8 cellular contexts compared by ENCODE assay signal in the genomic region with DNA sequence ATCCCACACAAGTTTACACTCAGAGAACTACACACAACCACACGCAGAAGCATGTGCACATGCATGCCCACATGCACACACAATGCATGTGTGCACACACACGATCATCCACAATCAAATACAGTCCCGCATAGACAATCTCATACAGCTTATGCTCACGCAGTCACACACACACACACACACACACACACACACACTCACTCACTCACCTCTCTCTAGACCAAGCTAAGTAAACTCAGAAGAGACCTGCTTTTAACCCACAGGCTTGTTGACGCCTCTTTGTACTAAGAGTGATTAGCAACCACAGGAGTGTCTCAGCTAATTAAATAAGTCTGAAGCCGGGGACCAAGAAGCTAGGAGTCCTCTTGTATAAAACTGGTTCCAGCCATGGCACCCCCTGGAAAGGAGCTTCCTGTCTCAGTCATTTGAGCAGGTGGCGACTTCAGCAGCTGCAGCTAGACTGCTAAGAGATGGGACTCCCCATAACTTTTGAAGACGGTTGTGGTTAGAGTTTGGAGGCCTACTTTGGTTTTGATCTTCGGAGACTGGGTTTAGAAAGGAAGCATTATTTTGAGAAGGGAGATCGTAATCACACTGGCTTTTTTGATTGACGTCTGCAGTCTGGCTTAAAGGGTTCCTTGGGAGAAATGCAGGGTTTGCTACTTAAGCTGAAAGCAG.
DNase-seq lines count a peak whose midpoint lies in the region; ATAC-seq and TF ChIP-seq lines count a peak whose summit lies in the region.

No MANE protein-coding gene starts in this region.

- H3K4me3 ChIP-seq in HEK293 (ENCODE audit: low read depth, low read length) (no peak overlapping the region), suprapubic skin (no peak overlapping the region), right cardiac atrium (ENCODE audit: low read length) (no peak overlapping the region)

- intact Hi-C loops in right cardiac atrium (cut with DNase I) = no loop called here

- CTCF ChIA-PET in HEK293 (lab: Yijun Ruan, JAX) = no interaction called here

- TF ChIP-seq CTCF in GM13977 (IDR thresholded peaks at IDR 0.05; ENCODE audit: extremely low read depth, insufficient read depth, missing control alignments) (no peak), HEK293 (tag by site-specific recombination; IDR thresholded peaks at IDR 0.05) (no peak), suprapubic skin (IDR thresholded peaks at IDR 0.05) (no peak)

- peak; percentile 66 for DNase-seq in GM13977 (ENCODE audit: low spot score)
- peak; percentile 27 for DNase-seq in NCI-H510A (lab: John Stamatoyannopoulos, UW)
- peak; percentile 35 to 39 for DNase-seq in activated T-helper 1 cell treated with anti-CD3 and anti-CD28 coated beads, Interleukin-2, amount 50 U/mL, for 16 hours (ENCODE audit: low read depth in 1 of 2, low spot score in 1 of 2)
- DNase-seq in stimulated activated CD4-positive, alpha-beta T cell treated with anti-CD3 and anti-CD28 coated beads, Interleukin-1b, Interleukin-23, amount 100 ng/mL, for 1 hour (ENCODE audit: low read depth in 2 of 2) = peak; percentile 5 to 25
- DNase-seq in SK-N-DZ (ENCODE audit: low spot score) = no peak
- no peak for DNase-seq in suprapubic skin (ENCODE audit: low spot score in 2 of 2)
- DNase-seq in right cardiac atrium = no peak

- H3K36me3 ChIP-seq in HEK293 (ENCODE audit: control insufficient read depth in 2 of 2, insufficient read depth in 1 of 2, low read length in 2 of 2) (no peaks in the 10 kb centered on the region), suprapubic skin (no peaks in the 10 kb centered on the region)

- H3K27me3 ChIP-seq in suprapubic skin (no peaks in the 10 kb centered on the region), right cardiac atrium (ENCODE audit: control insufficient read depth, insufficient read depth) (no peaks in the 10 kb centered on the region)

- TF ChIP-seq POLR2A in suprapubic skin (IDR thresholded peaks at IDR 0.05) = no peak

- no peak for TF ChIP-seq EP300 in suprapubic skin (IDR thresholded peaks at IDR 0.05)

- H3K9me3 ChIP-seq in HEK293 (ENCODE audit: control insufficient read depth, insufficient read depth, low read depth, low read length) = no peaks in the 10 kb centered on the region
- H3K9me3 ChIP-seq in suprapubic skin = no peaks in the 10 kb centered on the region
- H3K9me3 ChIP-seq in right cardiac atrium (ENCODE audit: control insufficient read depth, low read length) = no peaks in the 10 kb centered on the region

- H3K4me1 ChIP-seq in HEK293 (ENCODE audit: control insufficient read depth, insufficient read depth, low read length) (no peaks in the 10 kb centered on the region), suprapubic skin (peaks cover 24% of the 10 kb centered on the region), right cardiac atrium (ENCODE audit: control insufficient read depth, insufficient read depth, low read length) (peaks cover 2% of the 10 kb centered on the region)

- in situ Hi-C loops in GM13977 (cut with MboI; ENCODE audit: low pct_unique_long_range_greater_than_20kb, low sequenced_read_pairs, unreplicated experiment) = no loop called here

- 79% methylated on average over 11 of the region's 11 CpGs for WGBS in suprapubic skin
- WGBS in right cardiac atrium = 86% methylated on average over 11 of the region's 11 CpGs

- ATAC-seq in right cardiac atrium = no peak

- POLR2A ChIA-PET in HEK293 (lab: Yijun Ruan, JAX) = no interaction called here

- H3K27ac ChIP-seq in HEK293 (ENCODE audit: extremely low read depth, low read depth, low read length) (no peak overlapping the region), suprapubic skin (no peak overlapping the region), right cardiac atrium (ENCODE audit: low read length) (no peak overlapping the region)

TF ChIP-seq in HEK293, 187 proteins besides CTCF, POLR2A, EP300 and RAD21:
- TF ChIP-seq ZNF623 (tag by site-specific recombination; IDR thresholded peaks at IDR 0.05) (no peak), ZSCAN4 (tag by site-specific recombination; IDR thresholded peaks at IDR 0.05) (peak; percentile 19; the same call in 1 of the 2 replicates), MEIS1 (CRISPR knock-in tag; IDR thresholded peaks at IDR 0.05; ENCODE audit: borderline replicate concordance) (no peak), ZNF639 (tag by site-specific recombination; IDR thresholded peaks at IDR 0.05) (no peak)

Comparison
In these comparisons a context has a peak if more than half of its experiments do, and no peak if none do; other contexts are left out.
1. DNase-seq: peak in GM13977 (single experiment), NCI-H510A (single experiment), activated T-helper 1 cell treated with anti-CD3 and anti-CD28 coated beads, Interleukin-2, amount 50 U/mL, for 16 hours (2 of 2) and stimulated activated CD4-positive, alpha-beta T cell treated with anti-CD3 and anti-CD28 coated beads, Interleukin-1b, Interleukin-23, amount 100 ng/mL, for 1 hour (2 of 2); none in SK-N-DZ (single experiment), suprapubic skin (0 of 2) and right cardiac atrium (0 of 3).